ENCODE assay signal across 9 cellular contexts in genomic region chr3:187291512-187292132, GRCh38. TPM values are rescaled to one million over a fixed set of nuclear protein-coding genes. Genes with fewer than 3 reads are reported as not detected.
A peak's percentile ranks its signal among the peaks of the same experiment; 100 is the strongest.
DNase-seq lines count a peak whose midpoint lies in the region; ATAC-seq and TF ChIP-seq lines count a peak whose summit lies in the region.
"Had no signal": no experiment of that assay in that cellular context is flagged by ENCODE, and none has a peak within 500 bp of the region (broad histone marks: within the 10 kb centered on the region; RNA-seq: fewer than 3 reads in every experiment).

Gene MASP1 (minus strand): TSS chr3:187291737. CDS start chr3:187291632, 105 bp downstream.

- TF ChIP-seq CTCF in fibroblast of the aortic adventitia (IDR thresholded peaks at IDR 0.05; ENCODE audit: insufficient read depth, low read length), result no peak
- no peak for TF ChIP-seq CTCF in tibial nerve (IDR thresholded peaks at IDR 0.05)

- DNase-seq in NCI-H526 treated with DMSO at 0.1 percent for 48 hours (lab: John Stamatoyannopoulos, UW) (peak; percentile 9), fibroblast of the aortic adventitia (ENCODE audit: low read depth) (peak; percentile 56), mucosa of gallbladder (ENCODE audit: low spot score) (no peak), tibial nerve (ENCODE audit: low spot score in 2 of 2) (no peak), COR-L47 (lab: John Stamatoyannopoulos, UW) (no peak)
- DNase-seq in effector CD4-positive, alpha-beta T cell, result no peak
- no peak for DNase-seq in central memory CD4-positive, alpha-beta T cell
- DNase-seq: activated B cell treated with CpG ODN at 0.5 μM for 24 hours had no signal

- H3K9me3 ChIP-seq in tibial nerve, result no peaks in the 10 kb centered on the region

- H3K4me1 ChIP-seq in tibial nerve, result peaks cover 0 to 48% (median 7%) of the 10 kb centered on the region in 4 donors

- H3K36me3 ChIP-seq in tibial nerve, result no peaks in the 10 kb centered on the region

- WGBS in tibial nerve, 2 donors, result 22 to 24% methylated on average over 9 to 10 of the region's 10 CpGs

- H3K27ac ChIP-seq in tibial nerve, result peak within 1 kb of the TSS in 2 of 4 donors; percentile 45 to 69

- H3K4me3 ChIP-seq in fibroblast of the aortic adventitia (ENCODE audit: low read depth, low read length) (peak within 1 kb of the TSS; percentile 70), tibial nerve (peak within 1 kb of the TSS; percentile 2 to 32 (median 6))

- no peak for TF ChIP-seq EP300 in tibial nerve (IDR thresholded peaks at IDR 0.05)

- H3K27me3 ChIP-seq in tibial nerve, result no peaks in the 10 kb centered on the region

- ATAC-seq in GM21717 (IDR thresholded peaks at IDR 0.05; ENCODE audit: unreplicated experiment), result no peak

- no peak for TF ChIP-seq POLR2A in tibial nerve (IDR thresholded peaks at IDR 0.05)

RNA-seq across cellular contexts. Expression of gene MASP1, which starts in this region (rescaled TPM):
- total RNA-seq in fibroblast of the aortic adventitia (ENCODE audit: low replicate concordance) (4.8 and 19.2 TPM in 2 replicates), mucosa of gallbladder (17.8 TPM), tibial nerve (10 to 100 TPM in 1 of 4 donors, 1 to 10 TPM in 3; 2.0 to 10.9 (median 4.7) TPM)
- total RNA-seq: activated B cell treated with CpG ODN at 0.5 μM for 24 hours had no signal

Comparison
In these comparisons a context has a peak if more than half of its experiments do, and no peak if none do; other contexts are left out.
1. DNase-seq: peak in NCI-H526 treated with DMSO at 0.1 percent for 48 hours (single experiment) and fibroblast of the aortic adventitia (single experiment); none in mucosa of gallbladder (single experiment), tibial nerve (0 of 2), COR-L47 (single experiment), effector CD4-positive, alpha-beta T cell (single experiment) and central memory CD4-positive, alpha-beta T cell (single experiment).